8 cellular contexts compared by ENCODE assay signal in genomic region chr14:28766505-28767238, GRCh38.
A peak's percentile ranks its signal among the peaks of the same experiment; 100 is the strongest.
DNase-seq lines count a peak whose midpoint lies in the region; ATAC-seq lines count a peak whose summit lies in the region.

Gene FOXG1, plus strand, starts transcription at chr14:28766787. Its CDS starts 493 bp downstream, at chr14:28767280.

- ATAC-seq in HG03442 (IDR thresholded peaks at IDR 0.05; ENCODE audit: unreplicated experiment) (peak; percentile 57), GM21723 (IDR thresholded peaks at IDR 0.05; ENCODE audit: unreplicated experiment) (no peak), HG03469 (IDR thresholded peaks at IDR 0.05; ENCODE audit: unreplicated experiment) (no peak)
- no peak for ATAC-seq in stimulated activated naive CD8-positive, alpha-beta T cell treated with anti-CD3 and anti-CD28 coated beads, Interleukin-15, amount 100 ng/mL, for 72 hours

- peaks cover 23% of the 10 kb centered on the region for H3K4me1 Mint-ChIP-seq in stimulated activated naive CD8-positive, alpha-beta T cell treated with anti-CD3 and anti-CD28 coated beads, Interleukin-15, amount 100 ng/mL, for 72 hours

- H3K27me3 Mint-ChIP-seq in stimulated activated naive CD8-positive, alpha-beta T cell treated with anti-CD3 and anti-CD28 coated beads, Interleukin-15, amount 100 ng/mL, for 72 hours, result peaks cover 81% of the 10 kb centered on the region

- peak within 1 kb of the TSS; percentile 68 for H3K4me3 Mint-ChIP-seq in stimulated activated naive CD8-positive, alpha-beta T cell treated with anti-CD3 and anti-CD28 coated beads, Interleukin-15, amount 100 ng/mL, for 72 hours

- DNase-seq in DMS53 treated with DMSO at 0.1 percent for 48 hours (lab: John Stamatoyannopoulos, UW; ENCODE audit: unreplicated experiment), result peak; percentile 79
- peak; percentile 67 for DNase-seq in T1000 (lab: John Stamatoyannopoulos, UW)
- DNase-seq in hippocampal formation (lab: John Stamatoyannopoulos, UW), result peak; percentile 55 to 82
- DNase-seq in stimulated activated naive CD8-positive, alpha-beta T cell treated with anti-CD3 and anti-CD28 coated beads, Interleukin-15, amount 100 ng/mL, for 72 hours, result no peak
- DNase-seq in stimulated activated CD4-positive, alpha-beta T cell treated with anti-CD3 and anti-CD28 coated beads, Interleukin-15, amount 100 ng/mL, for 24 hours, result no peak

- peak within 1 kb of the TSS in 1 of 2 donors; percentile 9 for H3K27ac Mint-ChIP-seq in stimulated activated naive CD8-positive, alpha-beta T cell treated with anti-CD3 and anti-CD28 coated beads, Interleukin-15, amount 100 ng/mL, for 72 hours

- H3K9me3 Mint-ChIP-seq in stimulated activated naive CD8-positive, alpha-beta T cell treated with anti-CD3 and anti-CD28 coated beads, Interleukin-15, amount 100 ng/mL, for 72 hours, result peaks cover 6 to 19% of the 10 kb centered on the region in 2 donors

Comparison
In these comparisons a context has a peak if more than half of its experiments do, and no peak if none do; other contexts are left out.
1. DNase-seq: peak in DMS53 treated with DMSO at 0.1 percent for 48 hours (single experiment), T1000 (single experiment) and hippocampal formation (2 of 2); none in stimulated activated naive CD8-positive, alpha-beta T cell treated with anti-CD3 and anti-CD28 coated beads, Interleukin-15, amount 100 ng/mL, for 72 hours (0 of 2) and stimulated activated CD4-positive, alpha-beta T cell treated with anti-CD3 and anti-CD28 coated beads, Interleukin-15, amount 100 ng/mL, for 24 hours (single experiment).